ENCODE assay signal across 22 cellular contexts in genomic region chr2:20647211-20647610, GRCh38.
"Had no signal": no experiment of that assay in that cellular context is flagged by ENCODE, and none has a peak within 500 bp of the region (broad histone marks: within the 10 kb centered on the region; RNA-seq: fewer than 3 reads in every experiment).

No MANE protein-coding gene starts in this region.

- H3K27me3 Mint-ChIP-seq: activated CD4-positive, alpha-beta T cell treated with anti-CD3 and anti-CD28 coated beads for 36 hours had no signal

- H3K27ac Mint-ChIP-seq: activated CD4-positive, alpha-beta T cell treated with anti-CD3 and anti-CD28 coated beads for 36 hours; activated naive CD4-positive, alpha-beta T cell treated with anti-CD3 and anti-CD28 coated beads, Interleukin-2, amount 50 U/mL, for 72 hours; activated T-cell treated with anti-CD3 and anti-CD28 coated beads, Interleukin-2, amount 50 U/mL, for 72 hours; neural progenitor cell; T-helper 2 cell treated with Interferon-gamma antibody and Interleukin-4, amounts not matched to agents 5 μg/mL and 100 μg/mL, for 36 hours had no signal

- H3K27ac ChIP-seq: colonic mucosa, epithelial cell of prostate, heart right ventricle, lower lobe of right lung, neural progenitor cell, right atrium auricular region, testis, upper lobe of left lung, vagina had no signal

- DNase-seq: activated CD4-positive, alpha-beta T cell treated with anti-CD3 and anti-CD28 coated beads for 36 hours; activated CD4-positive, CD25-positive, alpha-beta regulatory T cell; activated naive CD4-positive, alpha-beta T cell; activated T-cell treated with anti-CD3 and anti-CD28 coated beads for 4 hours; activated T-cell treated with anti-CD3 and anti-CD28 coated beads, Interleukin-2, amount 50 U/mL, for 72 hours; colonic mucosa; effector CD8-positive, alpha-beta T cell; heart right ventricle; kidney glomerular epithelial cell; lower lobe of right lung; mesenchymal stem cell; natural killer cell; stimulated activated CD4-positive, alpha-beta T cell treated with anti-CD3 and anti-CD28 coated beads, Interleukin-2, amount 100 ng/mL, for 48 hours; stimulated activated naive CD4-positive, alpha-beta T cell treated with Interleukin-2 at 50 U/mL for 16 hours; testis; upper lobe of left lung had no signal

- H3K36me3 Mint-ChIP-seq: activated naive CD4-positive, alpha-beta T cell treated with anti-CD3 and anti-CD28 coated beads, Interleukin-2, amount 50 U/mL, for 72 hours had no signal

- H3K4me1 ChIP-seq: neural progenitor cell had no signal

- H3K4me3 ChIP-seq: colonic mucosa, heart right ventricle, lower lobe of right lung, neural progenitor cell, right atrium auricular region, testis, upper lobe of left lung, vagina had no signal

- H3K4me2 ChIP-seq: neural progenitor cell had no signal

- H3K9me3 Mint-ChIP-seq: activated naive CD4-positive, alpha-beta T cell treated with anti-CD3 and anti-CD28 coated beads, Interleukin-2, amount 50 U/mL, for 72 hours; activated T-cell treated with anti-CD3 and anti-CD28 coated beads, Interleukin-2, amount 50 U/mL, for 72 hours; natural killer cell; neural progenitor cell; T-helper 2 cell treated with Interferon-gamma antibody and Interleukin-4, amounts not matched to agents 5 μg/mL and 100 μg/mL, for 36 hours had no signal

- H3K27me3 ChIP-seq: colonic mucosa, heart right ventricle, right atrium auricular region, testis, upper lobe of left lung, vagina had no signal

- H3K4me3 Mint-ChIP-seq: activated CD4-positive, alpha-beta T cell treated with anti-CD3 and anti-CD28 coated beads for 36 hours; activated T-cell treated with anti-CD3 and anti-CD28 coated beads, Interleukin-2, amount 50 U/mL, for 72 hours; natural killer cell; neural progenitor cell; T-helper 2 cell treated with Interferon-gamma antibody and Interleukin-4, amounts not matched to agents 5 μg/mL and 100 μg/mL, for 36 hours had no signal

- H3K9me3 ChIP-seq: colonic mucosa, heart right ventricle, lower lobe of right lung, right atrium auricular region, testis, upper lobe of left lung, vagina had no signal

- H3K9ac ChIP-seq: neural progenitor cell had no signal

- H2AFZ ChIP-seq: neural progenitor cell had no signal

- H3K36me3 ChIP-seq: colonic mucosa, neural progenitor cell had no signal
